8 cellular contexts compared by ENCODE assay signal in genomic region chr7:119175916-119176627, GRCh38.
DNase-seq lines count a peak whose midpoint lies in the region; ATAC-seq and TF ChIP-seq lines count a peak whose summit lies in the region.

No MANE protein-coding gene starts in this region.

- peak; percentile 50 for DNase-seq in Caki2 (ENCODE audit: low read depth)
- DNase-seq in GM19238 (ENCODE audit: insufficient read length, low spot score), result peak; percentile 1
- DNase-seq in NCI-H460 (ENCODE audit: extremely low read depth, low read depth), result peak; percentile 78
- DNase-seq in amniotic stem cell (lab: John Stamatoyannopoulos, UW), result peak; percentile 3
- DNase-seq in iPS-NIHi11 (ENCODE audit: low spot score), result peak; percentile 73
- DNase-seq in testis, result peak; percentile 80
- DNase-seq in T-helper 9 cell, result no peak

- ATAC-seq in HG03520 (IDR thresholded peaks at IDR 0.05; ENCODE audit: unreplicated experiment), result peak; percentile 79

- no peaks in the 10 kb centered on the region for H3K4me1 ChIP-seq in testis

- no peaks in the 10 kb centered on the region for H3K36me3 ChIP-seq in testis (ENCODE audit: low read depth, missing control alignments)

- no peaks in the 10 kb centered on the region for H3K27me3 ChIP-seq in testis

- H3K4me3 ChIP-seq in testis, result no peak overlapping the region

- no peak for TF ChIP-seq POLR2A in testis (IDR thresholded peaks at IDR 0.05)

- 18 to 22% methylated on average over 6 of the region's 6 CpGs for whole genome bisulfite sequencing in testis, 2 donors

- no peaks in the 10 kb centered on the region for H3K9me3 ChIP-seq in testis

- in situ Hi-C loops in Caki2 (cut with HindIII; ENCODE audit: low pct_unique_long_range_greater_than_20kb, low sequenced_read_pairs), result no loop called here

- intact Hi-C loops in testis (cut with DNase I; ENCODE audit: low total_unique reads), result no loop called here

- H3K27ac ChIP-seq in testis, result no peak overlapping the region

- TF ChIP-seq CTCF in testis (IDR thresholded peaks at IDR 0.05), result peak; percentile 15 to 73 (median 39)
